12 cellular contexts compared by ENCODE assay signal in the genomic region with DNA sequence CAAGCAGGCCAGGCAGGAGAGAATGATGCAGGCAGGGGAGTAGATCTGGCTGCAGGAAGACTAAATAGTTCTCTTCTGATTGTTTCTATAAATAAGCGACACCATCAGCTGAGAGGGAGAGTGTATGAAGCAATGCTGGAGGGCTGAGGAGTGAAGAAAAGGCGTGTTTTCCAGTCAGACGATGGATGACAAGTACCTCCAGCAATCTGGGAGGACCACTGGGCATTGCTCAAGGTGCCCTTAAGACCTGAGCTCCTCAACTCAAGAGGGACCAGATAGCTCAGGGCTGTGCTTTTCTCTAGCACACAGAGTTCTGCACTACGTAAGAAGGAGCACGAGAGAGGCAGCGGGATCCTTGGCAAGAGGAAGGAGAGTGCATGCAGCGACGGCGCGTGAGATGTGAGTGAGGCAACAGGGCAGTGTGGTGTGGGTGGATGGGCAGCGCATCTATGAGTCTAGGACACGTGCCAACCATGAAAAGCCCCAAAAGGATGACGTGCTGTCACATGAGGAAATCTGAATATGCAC. TPM values are rescaled to one million over a fixed set of nuclear protein-coding genes. Genes with fewer than 3 reads are reported as not detected.
A peak's percentile ranks its signal among the peaks of the same experiment; 100 is the strongest.
DNase-seq lines count a peak whose midpoint lies in the region; ATAC-seq, FAIRE-seq and TF ChIP-seq lines count a peak whose summit lies in the region.
"Had no signal": no experiment of that assay in that cellular context is flagged by ENCODE, and none has a peak within 500 bp of the region (broad histone marks: within the 10 kb centered on the region; RNA-seq: fewer than 3 reads in every experiment).

No MANE protein-coding gene starts in this region.

- H3K27ac ChIP-seq in GM23248 (no peak overlapping the region), left ventricle myocardium inferior (replicated peaks) (peak overlapping the region; percentile 87), gastrocnemius medialis (peak overlapping the region; percentile 81 to 85 (median 82))

- H3K27me3 ChIP-seq in GM23248 (replicated peaks; ENCODE audit: insufficient read depth): no peaks in the 10 kb centered on the region
- no peaks in the 10 kb centered on the region for H3K27me3 ChIP-seq in left ventricle myocardium inferior (ENCODE audit: low read depth)
- no peaks in the 10 kb centered on the region for H3K27me3 ChIP-seq in gastrocnemius medialis
- H3K27me3 ChIP-seq: breast epithelium had no signal

- H3K4me2 ChIP-seq in GM23248 (ENCODE audit: unreplicated experiment): no peak overlapping the region

- H3K79me2 ChIP-seq in GM23248 (ENCODE audit: insufficient read depth): no peaks in the 10 kb centered on the region

- H3K9me3 ChIP-seq in GM23248 (ENCODE audit: low read depth): no peaks in the 10 kb centered on the region
- no peaks in the 10 kb centered on the region for H3K9me3 ChIP-seq in left ventricle myocardium inferior (replicated peaks)
- no peaks in the 10 kb centered on the region for H3K9me3 ChIP-seq in gastrocnemius medialis
- H3K9me3 ChIP-seq: breast epithelium had no signal

- peak; percentile 83 for ATAC-seq in gastrocnemius medialis
- no peak for ATAC-seq in GM21825 (IDR thresholded peaks at IDR 0.05; ENCODE audit: unreplicated experiment)
- ATAC-seq in HG03108 (IDR thresholded peaks at IDR 0.05; ENCODE audit: unreplicated experiment): no peak

- peak in 1 of 2 donors; percentile 47 for TF ChIP-seq POLR2A in gastrocnemius medialis (IDR thresholded peaks at IDR 0.05)

- H3K4me3 ChIP-seq in GM23248 (no peak overlapping the region), left ventricle myocardium inferior (peak overlapping the region; percentile 6), gastrocnemius medialis (no peak overlapping the region)
- H3K4me3 ChIP-seq: breast epithelium had no signal

- no peaks in the 10 kb centered on the region for H3K9me2 ChIP-seq in GM23248 (ENCODE audit: insufficient read depth)

- DNase-seq in GM23248 (peak; percentile 29), amygdala (lab: John Stamatoyannopoulos, UW) (peak in 48 of 56 donors; percentile 10 to 89 (median 60)), left ventricle myocardium inferior (peak; percentile 76), gastrocnemius medialis (peak; percentile 73 to 90), NCI-H446 treated with DMSO at 0.1 percent for 48 hours (lab: John Stamatoyannopoulos, UW) (no peak), HTR-8/SVneo (ENCODE audit: insufficient read length, low spot score) (no peak)
- DNase-seq: activated B cell treated with CpG ODN at 0.5 μM for 24 hours; NCI-H82; stimulated activated CD4-positive, alpha-beta T cell treated with anti-CD3 and anti-CD28 coated beads, Interleukin-4, amount 100 ng/mL, for 24 hours had no signal

- in situ Hi-C loops in GM23248 (cut with MboI) (loop anchor here (25.0 kb wide), 1 partner anchor 453 kb away; no protein-coding TSS in a partner anchor), gastrocnemius medialis (cut with MboI; ENCODE audit: low sequenced_read_pairs in 4 of 4) (loop anchor here in 1 of 4 donors (25.0 kb wide), 1 partner anchor 428 kb away; no protein-coding TSS in a partner anchor)

- no peak overlapping the region for H3K9ac ChIP-seq in GM23248

- intact Hi-C loops in left ventricle myocardium inferior (cut with micrococcal nuclease): no loop called here
- intact Hi-C loops in gastrocnemius medialis (cut with DNase I; ENCODE audit: low total_unique reads): loop anchor here (2.0 kb wide), 1 partner anchor 34 kb away; no protein-coding TSS in a partner anchor

- H3K4me1 ChIP-seq in GM23248 (ENCODE audit: insufficient read depth) (no peaks in the 10 kb centered on the region), left ventricle myocardium inferior (peaks cover 29% of the 10 kb centered on the region), gastrocnemius medialis (peaks cover 10 to 19% of the 10 kb centered on the region in 2 donors)
- H3K4me1 ChIP-seq: breast epithelium had no signal

- 87 to 92% methylated on average over 13 of the region's 13 CpGs for WGBS in GM23248 (ENCODE audit: low coverage in 1 of 2, low lambda C conversion rate in 2 of 2, missing lambda C conversion rate in 2 of 2), 2 experiments

- no peak for FAIRE-seq in HTR-8/SVneo (lab: Jason Lieb, UNC)

- no peak for TF ChIP-seq CTCF in left ventricle myocardium inferior (IDR thresholded peaks at IDR 0.05; ENCODE audit: borderline replicate concordance)
- TF ChIP-seq CTCF in gastrocnemius medialis (IDR thresholded peaks at IDR 0.05 in 4 of 5, conservative IDR thresholded peaks at IDR 0.05 in 1 of 5): no peak

- no peaks in the 10 kb centered on the region for H3K36me3 ChIP-seq in GM23248 (ENCODE audit: low read depth)
- peaks cover 35% of the 10 kb centered on the region for H3K36me3 ChIP-seq in left ventricle myocardium inferior
- H3K36me3 ChIP-seq in gastrocnemius medialis: peaks cover 0 to 76% of the 10 kb centered on the region in 2 donors
- H3K36me3 ChIP-seq: breast epithelium had no signal

- H3F3A ChIP-seq in GM23248 (ENCODE audit: insufficient read depth): peaks cover 22% of the 10 kb centered on the region; the same call in 1 of the 2 replicates

- H4K20me1 ChIP-seq in GM23248 (ENCODE audit: insufficient read depth): no peaks in the 10 kb centered on the region

- H2AFZ ChIP-seq in GM23248: no peak overlapping the region

RNA-seq across cellular contexts. Expression of a gene that starts 36.0 kb away (rescaled TPM):
- total RNA-seq in GM23248 (2014; rRNA removed; shearing (Covaris generic)): 102 and 117 TPM in 2 replicates
- polyA plus RNA-seq in GM23248 (2016; fragmentation: Nextera tagmentation; extraction: Ambion mirVana): 92.9 and 94.8 TPM in 2 replicates
- 210 TPM for total RNA-seq in left ventricle myocardium inferior
- 100 to 1,000 TPM; 259 to 468 (median 371) TPM for total RNA-seq in gastrocnemius medialis

RNA-seq across cellular contexts. Expression of a gene that starts 49.1 kb away (rescaled TPM):
- not detected in 2 replicates for total RNA-seq in GM23248 (2014; rRNA removed; shearing (Covaris generic))
- polyA plus RNA-seq in GM23248 (2016; fragmentation: Nextera tagmentation; extraction: Ambion mirVana): not detected in 2 replicates
- 0.16 TPM for total RNA-seq in left ventricle myocardium inferior
- 1 to 10 TPM in 1 of 4 donors, under 1 TPM in 1, not detected in 2; 0.31 to 1.3 TPM for total RNA-seq in gastrocnemius medialis

Comparison
In these comparisons a context has a peak if more than half of its experiments do, and no peak if none do; other contexts are left out.
1. DNase-seq: peak in GM23248 (single experiment), amygdala (48 of 56), left ventricle myocardium inferior (single experiment) and gastrocnemius medialis (2 of 2); none in NCI-H446 treated with DMSO at 0.1 percent for 48 hours (single experiment) and HTR-8/SVneo (single experiment).
2. ATAC-seq: peak in gastrocnemius medialis (2 of 2); none in GM21825 (single experiment) and HG03108 (single experiment).